ENCODE assay signal across 12 cellular contexts in genomic region chr1:27561126-27561899, GRCh38. TPM values are rescaled to one million over a fixed set of nuclear protein-coding genes. Genes with fewer than 3 reads are reported as not detected.
DNase-seq lines count a peak whose midpoint lies in the region; ATAC-seq, FAIRE-seq and TF ChIP-seq lines count a peak whose summit lies in the region.
"Had no signal": no experiment of that assay in that cellular context is flagged by ENCODE, and none has a peak within 500 bp of the region (broad histone marks: within the 10 kb centered on the region; RNA-seq: fewer than 3 reads in every experiment).

No MANE protein-coding gene starts in this region.

- POLR2A ChIA-PET in A549 (lab: Yijun Ruan, JAX) = no interaction called here

- H3K4me3 Mint-ChIP-seq in T-helper 17 cell (no peak overlapping the region), neural crest cell (peak overlapping the region; percentile 1)

- 75% methylated on average over 6 of the region's 9 CpGs for WGBS in A549 (ENCODE audit: missing lambda C conversion rate)

- H3K9me3 ChIP-seq in A549 = no peaks in the 10 kb centered on the region
- no peaks in the 10 kb centered on the region for H3K9me3 ChIP-seq in T-helper 17 cell (ENCODE audit: control insufficient read depth, low read length, poor library complexity, severe bottlenecking)

- TF ChIP-seq POLR2A in A549 (IDR thresholded peaks at IDR 0.05; ENCODE audit: low read length) = no peak

- no peak for ATAC-seq in A549
- ATAC-seq in T-helper 17 cell = no peak
- no peak for ATAC-seq in foreskin keratinocyte
- no peak for ATAC-seq in HG02885 (IDR thresholded peaks at IDR 0.05; ENCODE audit: poor library complexity, unreplicated experiment)
- ATAC-seq in HG02571 (IDR thresholded peaks at IDR 0.05; ENCODE audit: unreplicated experiment) = no peak
- ATAC-seq: activated CD4-positive, CD25-positive, alpha-beta regulatory T cell treated with anti-CD3 and anti-CD28 coated beads, Interleukin-2, amount 50 U/mL, for 24 hours; HCT116 had no signal

- DNase-seq in A549 (ENCODE audit: low read depth in 1 of 2, low spot score in 1 of 2) (no peak), T-helper 17 cell (no peak), foreskin keratinocyte (no peak), neural crest cell (ENCODE audit: low read depth, low spot score) (no peak), NCI-H1417 treated with DMSO at 0.1 percent for 48 hours (lab: John Stamatoyannopoulos, UW) (no peak), DMS153 (lab: John Stamatoyannopoulos, UW) (no peak)
- DNase-seq: stimulated activated CD4-positive, alpha-beta T cell treated with anti-CD3 and anti-CD28 coated beads, Interleukin-4, amount 100 ng/mL, for 4 hours had no signal

- H3K27me3 Mint-ChIP-seq in T-helper 17 cell (no peaks in the 10 kb centered on the region), neural crest cell (ENCODE audit: low read depth) (no peaks in the 10 kb centered on the region)

- TF ChIP-seq EP300 in A549 (IDR thresholded peaks at IDR 0.05) = no peak

- H3K27ac Mint-ChIP-seq in T-helper 17 cell (peak overlapping the region; percentile 70), neural crest cell (ENCODE audit: unreplicated experiment) (peak overlapping the region; percentile 73)

- no peak for TF ChIP-seq RAD21 in A549 (conservative IDR thresholded peaks at IDR 0.05 in 1 of 2, IDR thresholded peaks at IDR 0.05 in 1 of 2)

- CTCF ChIA-PET in A549 (lab: Yijun Ruan, JAX) = interaction anchor here (0.8 to 18.5 kb wide), 4 partner anchors 8 to 40 kb away, joined by 3 to 314 read pairs (median 8); partner anchors contain the start of gene AHDC1

- no peak overlapping the region for H3K4me3 ChIP-seq in A549

- no peaks in the 10 kb centered on the region for H3K9me3 Mint-ChIP-seq in neural crest cell

- H3K27me3 ChIP-seq in foreskin keratinocyte = no peaks in the 10 kb centered on the region

- peaks cover 79% of the 10 kb centered on the region for H3K4me1 ChIP-seq in A549
- peaks cover 15% of the 10 kb centered on the region for H3K4me1 ChIP-seq in foreskin keratinocyte

- H3K4me2 ChIP-seq in A549 = no peak overlapping the region

- H3K36me3 Mint-ChIP-seq in T-helper 17 cell (ENCODE audit: low read depth) (peaks cover 2% of the 10 kb centered on the region), neural crest cell (ENCODE audit: low read depth) (no peaks in the 10 kb centered on the region)

- no peak for FAIRE-seq in A549 (lab: Jason Lieb, UNC)

- H3K27ac ChIP-seq in A549 (peak overlapping the region; percentile 85), foreskin keratinocyte (peak overlapping the region; percentile 38)
- H3K27ac ChIP-seq: C4-2B had no signal

- H3K4me1 Mint-ChIP-seq in T-helper 17 cell = peaks cover 39% of the 10 kb centered on the region
- peaks cover 78% of the 10 kb centered on the region for H3K4me1 Mint-ChIP-seq in neural crest cell

- no peak for TF ChIP-seq CTCF in A549 (IDR thresholded peaks at IDR 0.05)
- TF ChIP-seq CTCF in foreskin keratinocyte (conservative IDR thresholded peaks at IDR 0.05) = no peak
- TF ChIP-seq CTCF in neural crest cell (conservative IDR thresholded peaks at IDR 0.05) = no peak

TF ChIP-seq in A549, 52 proteins besides CTCF, POLR2A, EP300 and RAD21:
- TF ChIP-seq HMGXB4 (CRISPR knock-in tag; IDR thresholded peaks at IDR 0.05; ENCODE audit: borderline replicate concordance) (no peak), FOSL2 (IDR thresholded peaks at IDR 0.05) (no peak), FOSL2 (CRISPR knock-in tag; IDR thresholded peaks at IDR 0.05) (no peak), REST (IDR thresholded peaks at IDR 0.05) (no peak), GATA3 (IDR thresholded peaks at IDR 0.05; ENCODE audit: borderline replicate concordance) (no peak), EHF (CRISPR knock-in tag; IDR thresholded peaks at IDR 0.05) (no peak)

RNA-seq across cellular contexts. Expression of gene AHDC1, which starts 42.6 kb away (rescaled TPM):
- polyA plus RNA-seq in A549 (2011; rRNA removed) (1.3 and 2.6 TPM in 2 replicates), A549 (2017; fragmentation: RNase III; extraction: RNeasy Plus Mini Kit Qiagen cat#74134 plus additional on column Dnase treatment) (9.8 to 11.5 TPM (median 10.0 TPM) in 3 replicates), foreskin keratinocyte (4.0 and 5.4 TPM in 2 replicates)
- polyA plus RNA-seq in A549 (2012; cell fraction: cytosol; rRNA removed) = 5.0 and 6.2 TPM in 2 replicates
- polyA plus RNA-seq in A549 (2012; cell fraction: nucleus; rRNA removed) = 12.9 and 17.1 TPM in 2 replicates
- polyA minus RNA-seq in A549 (2011; rRNA and poly(A)+ RNA removed) = 2.9 and 3.6 TPM in 2 replicates
- total RNA-seq in T-helper 17 cell (10 to 100 TPM; 15.9 to 18.7 TPM), foreskin keratinocyte (12.1 and 14.8 TPM in 2 replicates), neural crest cell (50.1 and 54.8 TPM in 2 replicates)
